10 cellular contexts compared by ENCODE assay signal in the genomic region with DNA sequence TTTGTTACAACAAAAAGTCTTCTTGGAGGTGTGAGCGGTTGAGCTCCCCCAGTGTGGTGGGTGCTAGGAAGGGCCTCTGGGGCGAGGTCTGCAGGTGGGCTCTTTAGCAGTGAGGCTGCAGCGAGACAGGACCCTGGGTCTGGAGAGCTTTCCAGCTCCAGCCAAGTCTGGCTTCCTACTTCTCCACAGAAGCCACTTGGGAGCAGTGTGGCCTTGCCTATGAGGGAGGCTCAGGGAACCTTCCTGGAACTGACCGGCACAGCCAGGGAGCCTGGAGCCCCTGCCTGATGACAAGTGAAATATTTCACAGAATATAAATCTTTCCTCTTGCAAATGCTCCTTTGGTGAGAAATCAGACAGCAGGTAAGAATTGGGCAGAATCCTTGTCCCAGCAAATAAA.
A peak's percentile ranks its signal among the peaks of the same experiment; 100 is the strongest.
DNase-seq lines count a peak whose midpoint lies in the region; TF ChIP-seq lines count a peak whose summit lies in the region.
"Had no signal": no experiment of that assay in that cellular context is flagged by ENCODE, and none has a peak within 500 bp of the region (broad histone marks: within the 10 kb centered on the region; RNA-seq: fewer than 3 reads in every experiment).

No MANE protein-coding gene starts in this region.

- BruUV-seq in OCI-LY7 (replicated peaks; lab: Mats Ljungman, UMichigan) = no TSS peak

- TF ChIP-seq CTCF in smooth muscle cell (IDR thresholded peaks at IDR 0.05; ENCODE audit: borderline replicate concordance, insufficient read depth, poor library complexity, severe bottlenecking) = peak; percentile 55
- TF ChIP-seq CTCF in CD14-positive monocyte (IDR thresholded peaks at IDR 0.05) = no peak
- no peak for TF ChIP-seq CTCF in OCI-LY7 (conservative IDR thresholded peaks at IDR 0.05; ENCODE audit: low read length)

- H3K9me3 ChIP-seq in smooth muscle cell (replicated peaks; ENCODE audit: low read depth) = no peaks in the 10 kb centered on the region
- no peaks in the 10 kb centered on the region for H3K9me3 ChIP-seq in OCI-LY7 (ENCODE audit: low read length)

- H3K36me3 ChIP-seq in smooth muscle cell (ENCODE audit: low read depth) (peaks cover 4% of the 10 kb centered on the region), OCI-LY7 (ENCODE audit: insufficient read depth, low read length) (no peaks in the 10 kb centered on the region)

- H3K27me3 ChIP-seq in smooth muscle cell (ENCODE audit: low read depth) = peaks cover 3% of the 10 kb centered on the region

- no peak overlapping the region for H3K27ac Mint-ChIP-seq in CD14-positive monocyte

- peaks cover 8% of the 10 kb centered on the region for H3K4me1 Mint-ChIP-seq in CD14-positive monocyte

- H3K27me3 Mint-ChIP-seq in CD14-positive monocyte (ENCODE audit: low read depth in 3 of 3) = peaks cover 1 to 13% (median 2%) of the 10 kb centered on the region in 3 donors

- H2AFZ ChIP-seq in smooth muscle cell (ENCODE audit: low read depth) = no peak overlapping the region
- H2AFZ ChIP-seq in OCI-LY7 (ENCODE audit: low read length) = no peak overlapping the region

- H4K20me1 ChIP-seq in smooth muscle cell (ENCODE audit: low read depth) (no peaks in the 10 kb centered on the region), OCI-LY7 (ENCODE audit: insufficient read depth, low read length) (no peaks in the 10 kb centered on the region)

- intact Hi-C loops in CD14-positive monocyte (cut with micrococcal nuclease) = no loop called here
- intact Hi-C loops in OCI-LY7 (cut with micrococcal nuclease; ENCODE audit: unreplicated experiment) = no loop called here

- POLR2A ChIA-PET in OCI-LY7 (lab: Charles Lee) = no interaction called here

- DNase-seq in DMS153 (lab: John Stamatoyannopoulos, UW) (peak; percentile 31), DMS153 treated with DMSO at 0.1 percent for 48 hours (lab: John Stamatoyannopoulos, UW; ENCODE audit: unreplicated experiment) (no peak), UCSD-AML1 (lab: John Stamatoyannopoulos, UW; ENCODE audit: unreplicated experiment) (peak; percentile 22), iPS DF 19.7 (ENCODE audit: low read depth, low spot score) (peak; percentile 25), smooth muscle cell (lab: John Stamatoyannopoulos, UW; ENCODE audit: unreplicated experiment) (no peak), CD14-positive monocyte (ENCODE audit: low spot score) (no peak), OCI-LY7 (ENCODE audit: low spot score) (no peak)
- DNase-seq in activated CD8-positive, alpha-beta memory T cell treated with anti-CD3 and anti-CD28 coated beads, Interleukin-2, amount 50 U/mL, for 48 hours = no peak
- DNase-seq: 8988T, NCI-H1092 treated with DMSO at 0.1 percent for 48 hours had no signal

- no peak overlapping the region for H3K27ac ChIP-seq in smooth muscle cell (ENCODE audit: low read depth)
- no peak overlapping the region for H3K27ac ChIP-seq in OCI-LY7 (ENCODE audit: low read depth, low read length, poor library complexity, severe bottlenecking)

- H3K9me2 ChIP-seq in OCI-LY7 (ENCODE audit: insufficient read depth, low read length) = no peaks in the 10 kb centered on the region

- no peaks in the 10 kb centered on the region for H3F3A ChIP-seq in smooth muscle cell (ENCODE audit: low read depth)

- H3K4me3 ChIP-seq in smooth muscle cell (no peak overlapping the region), OCI-LY7 (ENCODE audit: low read depth, low read length, poor library complexity, severe bottlenecking) (no peak overlapping the region)

- H3K4me1 ChIP-seq in smooth muscle cell (ENCODE audit: low read depth) = no peaks in the 10 kb centered on the region
- no peaks in the 10 kb centered on the region for H3K4me1 ChIP-seq in OCI-LY7 (ENCODE audit: insufficient read depth, low read length, poor library complexity, severe bottlenecking)

- H3K4me2 ChIP-seq in smooth muscle cell (no peak overlapping the region), OCI-LY7 (ENCODE audit: low read length) (no peak overlapping the region)

- CTCF ChIA-PET in OCI-LY7 (lab: Charles Lee; ENCODE audit: unreplicated experiment) = no interaction called here

- no peaks in the 10 kb centered on the region for H3K36me3 Mint-ChIP-seq in CD14-positive monocyte

- no peak overlapping the region for H3K4me3 Mint-ChIP-seq in CD14-positive monocyte

- H3K9me3 Mint-ChIP-seq in CD14-positive monocyte = peaks cover 0 to 3% (median 0%) of the 10 kb centered on the region in 7 donors

- H3K79me2 ChIP-seq in smooth muscle cell (ENCODE audit: low read depth) (no peaks in the 10 kb centered on the region), OCI-LY7 (ENCODE audit: insufficient read depth, low read depth, low read length) (no peaks in the 10 kb centered on the region)

- H3K9ac ChIP-seq in smooth muscle cell (ENCODE audit: low read depth) = no peak overlapping the region

- WGBS in smooth muscle cell (ENCODE audit: low lambda C conversion rate) = 49% methylated on average over 4 of the region's 4 CpGs

Comparison
In these comparisons a context has a peak if more than half of its experiments do, and no peak if none do; other contexts are left out.
1. DNase-seq: peak in DMS153 (single experiment), UCSD-AML1 (single experiment) and iPS DF 19.7 (single experiment); none in DMS153 treated with DMSO at 0.1 percent for 48 hours (single experiment), smooth muscle cell (single experiment), CD14-positive monocyte (single experiment), OCI-LY7 (single experiment) and activated CD8-positive, alpha-beta memory T cell treated with anti-CD3 and anti-CD28 coated beads, Interleukin-2, amount 50 U/mL, for 48 hours (single experiment).